8 cellular contexts compared by ENCODE assay signal in the genomic region with DNA sequence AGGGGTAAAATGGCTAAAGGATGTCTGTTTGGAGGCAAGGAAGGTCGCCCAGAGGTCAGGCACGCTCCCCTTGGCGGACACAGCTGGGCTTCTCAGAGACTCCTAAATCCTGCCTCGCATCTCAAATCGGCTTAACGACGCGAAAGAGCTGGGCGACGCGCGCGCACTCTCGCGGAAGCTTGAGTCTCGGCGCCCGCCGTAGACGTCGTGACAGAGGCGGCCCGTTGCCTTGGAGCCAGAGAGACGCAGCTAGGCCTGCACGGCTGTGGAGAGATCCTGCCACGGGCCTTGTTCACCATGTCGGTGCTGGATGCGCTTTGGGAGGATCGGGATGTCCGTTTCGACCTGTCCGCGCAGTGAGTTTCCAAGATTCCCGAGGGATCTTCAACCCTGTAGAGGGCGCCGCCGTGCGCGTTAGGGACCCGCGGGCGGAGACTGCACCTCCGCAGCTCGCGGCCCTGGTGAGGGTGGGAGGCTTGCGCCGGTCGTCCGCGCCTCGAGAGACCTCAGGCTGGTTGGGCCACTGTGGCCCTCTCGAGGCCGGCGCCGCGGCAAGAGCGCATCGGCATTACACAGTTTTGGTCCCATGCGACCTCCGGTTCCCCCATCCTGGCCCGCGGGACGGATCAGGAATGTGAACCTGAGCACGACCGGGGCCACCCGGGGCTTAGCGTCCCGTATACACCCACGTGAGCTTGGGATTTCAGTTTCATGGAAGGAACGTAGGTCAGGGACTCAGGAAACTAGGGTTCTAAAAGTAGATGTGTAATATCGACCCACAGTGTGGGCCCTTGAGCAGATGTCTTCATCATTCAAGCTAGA. TPM values are rescaled to one million over a fixed set of nuclear protein-coding genes. Genes with fewer than 3 reads are reported as not detected.
DNase-seq lines count a peak whose midpoint lies in the region; ATAC-seq, FAIRE-seq and TF ChIP-seq lines count a peak whose summit lies in the region.

A gene (plus strand): TSS at position 238 of the 822 bp plus-strand sequence. CDS start 60 bp downstream, at position 298.

- H3K4me1 ChIP-seq in right cardiac atrium (ENCODE audit: control insufficient read depth, insufficient read depth, low read length), result no peaks in the 10 kb centered on the region
- H3K4me1 ChIP-seq in psoas muscle, result peaks cover 27% of the 10 kb centered on the region

- H3K4me1 Mint-ChIP-seq in T-cell, result peaks cover 19 to 28% (median 22%) of the 10 kb centered on the region in 3 donors

- TF ChIP-seq POLR2A in NB4 (IDR thresholded peaks at IDR 0.05; ENCODE audit: extremely low read depth, insufficient read length), result peak; percentile 12

- no peaks in the 10 kb centered on the region for H3K27me3 ChIP-seq in right cardiac atrium (ENCODE audit: control insufficient read depth, insufficient read depth)
- no peaks in the 10 kb centered on the region for H3K27me3 ChIP-seq in psoas muscle (ENCODE audit: insufficient read depth in 3 of 3, low read length in 2 of 3)

- CTCF ChIA-PET in T-cell (lab: Charles Lee), result interaction anchor here (0.5 to 1.6 kb wide), 9 partner anchors 9 to 265 kb away, joined by 3 to 8 read pairs (median 5); a partner anchor contains a TSS

- H3K4me3 ChIP-seq in HFF-Myc (replicated peaks; ENCODE audit: low read depth, low read length) (peak within 1 kb of the TSS; percentile 76), NB4 (ENCODE audit: low read depth, low read length) (peak within 1 kb of the TSS; percentile 75), right cardiac atrium (ENCODE audit: low read length) (peak within 1 kb of the TSS; percentile 57), psoas muscle (peak within 1 kb of the TSS; percentile 73)

- no peak for FAIRE-seq in urothelium cell line (lab: Jason Lieb, UNC)

- no peaks in the 10 kb centered on the region for H3K9me3 Mint-ChIP-seq in T-cell

- H3K27ac ChIP-seq in right cardiac atrium (ENCODE audit: low read length) (peak within 1 kb of the TSS; percentile 49), psoas muscle (peak within 1 kb of the TSS; percentile 74)

- no peaks in the 10 kb centered on the region for H3K9me3 ChIP-seq in right cardiac atrium (ENCODE audit: control insufficient read depth, low read length)
- no peaks in the 10 kb centered on the region for H3K9me3 ChIP-seq in psoas muscle

- WGBS in right cardiac atrium, result under 1% methylated on average over 71 of the region's 71 CpGs
- 0 to 1% (median 1%) methylated on average over 70 to 71 of the region's 71 CpGs for WGBS in psoas muscle, 3 donors

- no peaks in the 10 kb centered on the region for H3K27me3 Mint-ChIP-seq in T-cell

- intact Hi-C loops in right cardiac atrium (cut with DNase I), result no loop called here
- intact Hi-C loops in psoas muscle (cut with DNase I), result loop anchor here in 1 of 2 donors (10.0 kb wide), 1 partner anchor 315 kb away; a partner anchor contains a TSS

- peak; percentile 64 for TF ChIP-seq CTCF in HFF-Myc (IDR thresholded peaks at IDR 0.05; ENCODE audit: low read depth, low read length, missing control alignments)
- TF ChIP-seq CTCF in NB4 (IDR thresholded peaks at IDR 0.05; ENCODE audit: low read depth, low read length), result peak; percentile 53
- peak; percentile 42 for TF ChIP-seq CTCF in psoas muscle (IDR thresholded peaks at IDR 0.05)

- peak within 1 kb of the TSS; percentile 36 to 71 for H3K27ac Mint-ChIP-seq in T-cell

- ATAC-seq in T-cell (replicated peaks in 1 of 4), result peak; percentile 93 to 96 (median 95)
- ATAC-seq in right cardiac atrium, result peak; percentile 98
- peak; percentile 91 to 98 (median 97) for ATAC-seq in psoas muscle

- DNase-seq in GM04503 (ENCODE audit: low read depth) (peak; percentile 54), HFF-Myc (ENCODE audit: extremely low read depth, low read depth) (peak; percentile 43), NB4 (ENCODE audit: low read depth) (peak; percentile 88), T-cell (peak; percentile 48 to 80 (median 66)), amygdala (lab: John Stamatoyannopoulos, UW) (peak; percentile 37 to 91 (median 78)), right cardiac atrium (peak; percentile 89 to 95 (median 93)), psoas muscle (peak; percentile 86 to 92), urothelium cell line (ENCODE audit: low spot score) (peak; percentile 73)

- H3K4me3 Mint-ChIP-seq in T-cell, result peak within 1 kb of the TSS; percentile 88 to 93 (median 91)

- peaks cover 2 to 28% of the 10 kb centered on the region in 2 donors for H3K36me3 ChIP-seq in psoas muscle (ENCODE audit: insufficient read depth in 1 of 2, low read depth in 1 of 2)

- POLR2A ChIA-PET in T-cell (lab: Charles Lee), result interaction anchor here in 1 of 2 donors (1.1 kb wide), 1 partner anchor 105 kb away, joined by 4 read pairs; no protein-coding TSS in a partner anchor

- H3K36me3 Mint-ChIP-seq in T-cell, result peaks cover 9% of the 10 kb centered on the region

RNA-seq across cellular contexts. Expression of the gene that starts here (rescaled TPM):
- total RNA-seq in T-cell (1 to 10 TPM; 1.8 to 3.0 (median 2.0) TPM), right cardiac atrium (1 to 10 TPM; 8.3 to 9.6 (median 8.9) TPM), psoas muscle (10 to 100 TPM in 1 of 4 donors, 1 to 10 TPM in 3; 8.1 to 12.3 (median 9.2) TPM)
- polyA plus RNA-seq in right cardiac atrium (8.0 TPM), psoas muscle (10 to 100 TPM in 1 of 3 donors, 1 to 10 TPM in 2; 3.7 to 12.2 (median 5.1) TPM)

Comparison
In these comparisons a context has a peak if more than half of its experiments do, and no peak if none do; other contexts are left out.
1. Peak in every context shown above with its lines: DNase-seq, ATAC-seq, H3K4me3 ChIP-seq and H3K27ac ChIP-seq.
2. DNase-seq: peak in every context shown above with its lines; median percentile 93 in right cardiac atrium; 89 in psoas muscle; 88 in NB4; 78 in amygdala; 73 in urothelium cell line; 66 in T-cell; 54 in GM04503; 43 in HFF-Myc.